ENCODE assay signal across 8 cellular contexts in the genomic region with DNA sequence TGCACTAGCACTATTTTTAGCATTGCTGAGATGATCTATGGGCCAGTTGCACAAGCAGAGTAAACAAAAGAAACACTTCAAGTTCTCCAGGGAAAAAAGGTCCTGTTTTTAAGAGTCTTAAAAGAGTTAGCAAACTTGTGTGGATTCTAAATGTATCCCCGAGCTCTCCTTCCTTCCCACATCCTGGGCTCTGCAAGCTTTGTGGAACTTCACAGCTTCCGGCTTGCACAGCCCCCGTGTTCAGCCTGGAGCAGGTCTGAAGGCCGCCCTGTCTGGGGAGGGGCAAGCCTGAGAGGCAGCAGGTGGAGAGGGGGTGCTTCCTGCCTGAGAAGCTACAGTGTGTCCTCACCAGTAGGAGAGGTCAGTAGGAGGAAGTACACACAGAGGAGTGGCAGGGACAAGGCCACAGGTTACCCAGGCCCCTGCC. TPM values are rescaled to one million over a fixed set of nuclear protein-coding genes. Genes with fewer than 3 reads are reported as not detected.
DNase-seq lines count a peak whose midpoint lies in the region; ATAC-seq, FAIRE-seq and TF ChIP-seq lines count a peak whose summit lies in the region.

No MANE protein-coding gene starts in this region.

- H3K27me3 Mint-ChIP-seq in endothelial cell (ENCODE audit: unreplicated experiment) = peaks cover 3% of the 10 kb centered on the region
- H3K27me3 Mint-ChIP-seq in naive thymus-derived CD8-positive, alpha-beta T cell = no peaks in the 10 kb centered on the region

- TF ChIP-seq POLR2A in GM12892 (IDR thresholded peaks at IDR 0.05; ENCODE audit: low read depth, low read length) (no peak), H54 (IDR thresholded peaks at IDR 0.05; ENCODE audit: low read depth, low read length) (no peak)

- DNase-seq in AG08395 (ENCODE audit: low spot score) (peak; percentile 59), GM12892 (ENCODE audit: insufficient read length) (peak; percentile 53), SKM-1 treated with dmso at 0.1 percent for 144 hours (lab: John Stamatoyannopoulos, UW; ENCODE audit: unreplicated experiment) (peak; percentile 91), endothelial cell (ENCODE audit: low spot score) (peak; percentile 44), RKO (ENCODE audit: low spot score) (no peak), H54 (ENCODE audit: insufficient read length, low spot score) (no peak)
- DNase-seq in naive thymus-derived CD8-positive, alpha-beta T cell = peak in 8 of 10 donors; percentile 10 to 49 (median 36)

- 38% methylated on average over 4 of the region's 4 CpGs for WGBS in HUES64

- H3K27ac ChIP-seq in HUES64 (ENCODE audit: low read depth, low read length) = peak overlapping the region; percentile 37; the same call in 1 of the 2 replicates

- H3K27me3 ChIP-seq in HUES64 (ENCODE audit: insufficient read depth, low read length) = no peaks in the 10 kb centered on the region

- FAIRE-seq in GM12892 (lab: Jason Lieb, UNC) (peak; percentile 65), H54 (lab: Jason Lieb, UNC) (no peak)

- no peaks in the 10 kb centered on the region for H3K9me3 Mint-ChIP-seq in endothelial cell (ENCODE audit: unreplicated experiment)
- no peaks in the 10 kb centered on the region for H3K9me3 Mint-ChIP-seq in naive thymus-derived CD8-positive, alpha-beta T cell

- no peak overlapping the region for H3K4me3 Mint-ChIP-seq in endothelial cell (ENCODE audit: unreplicated experiment)
- peak overlapping the region; percentile 46 to 83 (median 68) for H3K4me3 Mint-ChIP-seq in naive thymus-derived CD8-positive, alpha-beta T cell

- H3K36me3 ChIP-seq in HUES64 (ENCODE audit: insufficient read depth, low read length) = peaks cover 6% of the 10 kb centered on the region; the same call in 1 of the 2 replicates

- H3K4me1 ChIP-seq in HUES64 (ENCODE audit: insufficient read depth, low read length) = peaks cover 20% of the 10 kb centered on the region

- H3K4me1 Mint-ChIP-seq in endothelial cell (ENCODE audit: unreplicated experiment) = peaks cover 14% of the 10 kb centered on the region
- H3K4me1 Mint-ChIP-seq in naive thymus-derived CD8-positive, alpha-beta T cell = peaks cover 52 to 98% (median 92%) of the 10 kb centered on the region in 4 donors

- 0 out of 2 replicates have a peak overlapping the region, but pooled peaks have one; percentile 20 for H3K9ac ChIP-seq in HUES64 (ENCODE audit: low read depth, low read length)

- peak overlapping the region; percentile 40 for H3K27ac Mint-ChIP-seq in endothelial cell (ENCODE audit: unreplicated experiment)
- H3K27ac Mint-ChIP-seq in naive thymus-derived CD8-positive, alpha-beta T cell = peak overlapping the region; percentile 84 to 97 (median 93)

- no peaks in the 10 kb centered on the region for H3K9me3 ChIP-seq in HUES64 (ENCODE audit: insufficient read depth, low read depth, low read length)

- H3K4me3 ChIP-seq in HUES64 (ENCODE audit: low read length) = no peak overlapping the region

- POLR2A ChIA-PET in naive thymus-derived CD8-positive, alpha-beta T cell (lab: Charles Lee) = interaction anchor here (1.0 to 21.3 kb wide), 3 partner anchors 9 to 16 kb away, joined by 3 to 540 read pairs (median 17); no protein-coding TSS in a partner anchor

- no peaks in the 10 kb centered on the region for H3K36me3 Mint-ChIP-seq in endothelial cell (ENCODE audit: low read depth, unreplicated experiment)
- no peaks in the 10 kb centered on the region for H3K36me3 Mint-ChIP-seq in naive thymus-derived CD8-positive, alpha-beta T cell

- ATAC-seq in naive thymus-derived CD8-positive, alpha-beta T cell = peak; percentile 73 to 75

- no peak for TF ChIP-seq CTCF in endothelial cell (IDR thresholded peaks at IDR 0.05; ENCODE audit: unreplicated experiment)

RNA-seq across cellular contexts. Expression of a gene that starts 35.1 kb away (rescaled TPM):
- not detected for polyA plus RNA-seq in GM12892 (2012; ENCODE audit: missing spikeins)
- polyA plus RNA-seq in HUES64 (2013, experiment 1 of 2) = 1.3 TPM
- 1.2 TPM for polyA plus RNA-seq in HUES64 (2013, experiment 2 of 2)
- total RNA-seq in endothelial cell (ENCODE audit: unreplicated experiment) = 0.38 TPM
- total RNA-seq in naive thymus-derived CD8-positive, alpha-beta T cell = 1 to 10 TPM; 1.7 to 1.9 TPM
- under 1 TPM in 2 of 3 donors, not detected in 1; 0.07 TPM for polyA plus RNA-seq in naive thymus-derived CD8-positive, alpha-beta T cell

Comparison
In these comparisons a context has a peak if more than half of its experiments do, and no peak if none do; other contexts are left out.
1. DNase-seq: peak in AG08395 (single experiment), GM12892 (single experiment), SKM-1 treated with dmso at 0.1 percent for 144 hours (single experiment), endothelial cell (single experiment) and naive thymus-derived CD8-positive, alpha-beta T cell (8 of 10); none in RKO (single experiment) and H54 (single experiment).